1 cellular context compared by ENCODE assay signal in the genomic region with DNA sequence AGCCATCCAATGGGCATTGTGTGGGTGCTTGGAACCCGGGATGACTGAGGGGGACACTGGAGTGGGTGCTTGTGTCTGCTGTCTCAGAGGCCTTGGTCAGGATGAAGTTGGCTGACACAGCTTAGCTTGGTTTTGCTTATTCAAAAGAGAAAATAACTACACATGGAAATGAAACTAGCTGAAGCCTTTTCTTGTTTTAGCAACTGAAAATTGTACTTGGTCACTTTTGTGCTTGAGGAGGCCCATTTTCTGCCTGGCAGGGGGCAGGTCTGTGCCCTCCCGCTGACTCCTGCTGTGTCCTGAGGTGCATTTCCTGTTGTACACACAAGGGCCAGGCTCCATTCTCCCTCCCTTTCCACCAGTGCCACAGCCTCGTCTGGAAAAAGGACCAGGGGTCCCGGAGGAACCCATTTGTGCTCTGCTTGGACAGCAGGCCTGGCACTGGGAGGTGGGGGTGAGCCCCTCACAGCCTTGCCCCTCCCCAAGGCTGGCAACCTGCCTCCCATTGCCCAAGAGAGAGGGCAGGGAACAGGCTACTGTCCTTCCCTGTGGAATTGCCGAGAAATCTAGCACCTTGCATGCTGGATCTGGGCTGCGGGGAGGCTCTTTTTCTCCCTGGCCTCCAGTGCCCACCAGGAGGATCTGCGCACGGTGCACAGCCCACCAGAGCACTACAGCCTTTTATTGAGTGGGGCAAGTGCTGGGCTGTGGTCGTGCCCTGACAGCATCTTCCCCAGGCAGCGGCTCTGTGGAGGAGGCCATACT.
TF ChIP-seq lines count a peak whose summit lies in the region.

No MANE protein-coding gene starts in this region.

TF ChIP-seq in HepG2, 621 proteins besides CTCF, POLR2A, EP300 and RAD21 (continued from another document):
- peak; percentile 79 for TF ChIP-seq AGO2 (optimal IDR thresholded peaks at IDR 0.05; ENCODE audit: low read depth, low read length)
- TF ChIP-seq ZNF713 (CRISPR knock-in tag; IDR thresholded peaks at IDR 0.05) = no peak
- TF ChIP-seq ZNF674 (CRISPR knock-in tag; IDR thresholded peaks at IDR 0.05; ENCODE audit: low read depth) = no peak
- TF ChIP-seq SRF (IDR thresholded peaks at IDR 0.05; ENCODE audit: low read depth, low read length) = no peak
- TF ChIP-seq RBM22 (optimal IDR thresholded peaks at IDR 0.05; ENCODE audit: low read length) = peak; percentile 78
- no peak for TF ChIP-seq MEIS2 (CRISPR knock-in tag; IDR thresholded peaks at IDR 0.05)
- 0 out of 2 replicates have a peak, but pooled peaks have one; percentile 12 for TF ChIP-seq ZNF205 (CRISPR knock-in tag; IDR thresholded peaks at IDR 0.05)
- TF ChIP-seq, protein P1, sequence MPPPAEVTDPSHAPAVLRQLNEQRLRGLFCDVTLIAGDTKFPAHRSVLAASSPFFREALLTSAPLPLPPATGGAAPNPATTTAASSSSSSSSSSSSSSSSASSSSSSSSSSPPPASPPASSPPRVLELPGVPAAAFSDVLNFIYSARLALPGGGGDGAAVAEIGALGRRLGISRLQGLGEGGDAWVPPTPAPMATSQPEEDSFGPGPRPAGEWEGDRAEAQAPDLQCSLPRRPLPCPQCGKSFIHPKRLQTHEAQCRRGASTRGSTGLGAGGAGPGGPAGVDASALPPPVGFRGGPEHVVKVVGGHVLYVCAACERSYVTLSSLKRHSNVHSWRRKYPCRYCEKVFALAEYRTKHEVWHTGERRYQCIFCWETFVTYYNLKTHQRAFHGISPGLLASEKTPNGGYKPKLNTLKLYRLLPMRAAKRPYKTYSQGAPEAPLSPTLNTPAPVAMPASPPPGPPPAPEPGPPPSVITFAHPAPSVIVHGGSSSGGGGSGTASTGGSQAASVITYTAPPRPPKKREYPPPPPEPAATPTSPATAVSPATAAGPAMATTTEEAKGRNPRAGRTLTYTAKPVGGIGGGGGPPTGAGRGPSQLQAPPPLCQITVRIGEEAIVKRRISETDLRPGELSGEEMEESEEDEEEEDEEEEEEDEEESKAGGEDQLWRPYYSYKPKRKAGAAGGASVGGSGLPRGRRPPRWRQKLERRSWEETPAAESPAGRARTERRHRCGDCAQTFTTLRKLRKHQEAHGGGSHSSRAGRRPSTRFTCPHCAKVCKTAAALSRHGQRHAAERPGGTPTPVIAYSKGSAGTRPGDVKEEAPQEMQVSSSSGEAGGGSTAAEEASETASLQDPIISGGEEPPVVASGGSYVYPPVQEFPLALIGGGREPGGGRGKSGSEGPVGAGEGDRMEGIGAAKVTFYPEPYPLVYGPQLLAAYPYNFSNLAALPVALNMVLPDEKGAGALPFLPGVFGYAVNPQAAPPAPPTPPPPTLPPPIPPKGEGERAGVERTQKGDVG (CRISPR knock-in tag; IDR thresholded peaks at IDR 0.05; ENCODE audit: borderline replicate concordance) = peak; percentile 28; the same call in 1 of the 2 replicates
- TF ChIP-seq, protein P2, sequence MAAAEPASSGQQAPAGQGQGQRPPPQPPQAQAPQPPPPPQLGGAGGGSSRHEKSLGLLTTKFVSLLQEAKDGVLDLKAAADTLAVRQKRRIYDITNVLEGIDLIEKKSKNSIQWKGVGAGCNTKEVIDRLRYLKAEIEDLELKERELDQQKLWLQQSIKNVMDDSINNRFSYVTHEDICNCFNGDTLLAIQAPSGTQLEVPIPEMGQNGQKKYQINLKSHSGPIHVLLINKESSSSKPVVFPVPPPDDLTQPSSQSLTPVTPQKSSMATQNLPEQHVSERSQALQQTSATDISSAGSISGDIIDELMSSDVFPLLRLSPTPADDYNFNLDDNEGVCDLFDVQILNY (CRISPR knock-in tag; conservative IDR thresholded peaks at IDR 0.05) = 0 out of 2 replicates have a peak, but pooled peaks have one; percentile 29
- peak; percentile 12; the same call in 1 of the 2 replicates for TF ChIP-seq POLR2AphosphoS5 (IDR thresholded peaks at IDR 0.05; ENCODE audit: low read depth, low read length)
